9 cellular contexts compared by ENCODE assay signal in the genomic region with DNA sequence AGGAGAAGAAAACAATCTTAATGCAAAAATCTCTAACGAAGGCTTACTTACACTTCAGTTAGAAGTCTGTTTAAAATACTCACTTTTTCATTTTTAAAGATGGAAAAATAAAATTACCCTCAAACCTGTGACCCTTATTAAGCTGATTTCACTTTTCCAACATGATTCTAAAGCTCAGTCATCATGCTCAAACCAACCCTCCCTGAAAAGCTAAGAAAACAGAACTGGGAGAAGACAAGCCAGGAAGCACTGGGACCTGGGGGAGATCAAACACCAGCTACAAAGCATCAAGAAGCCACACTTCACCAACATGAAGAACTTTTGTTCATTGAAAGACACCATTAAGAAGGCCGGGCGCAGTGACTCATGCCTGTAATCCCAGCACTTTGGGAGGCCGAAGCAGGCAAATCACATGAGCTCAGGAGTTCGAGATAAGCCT.
DNase-seq lines count a peak whose midpoint lies in the region; ATAC-seq and TF ChIP-seq lines count a peak whose summit lies in the region.
"Had no signal": no experiment of that assay in that cellular context is flagged by ENCODE, and none has a peak within 500 bp of the region (broad histone marks: within the 10 kb centered on the region; RNA-seq: fewer than 3 reads in every experiment).

No MANE protein-coding gene starts in this region.

- no peaks in the 10 kb centered on the region for H3K27me3 ChIP-seq in dorsolateral prefrontal cortex
- H3K27me3 ChIP-seq in ovary = no peaks in the 10 kb centered on the region

- TF ChIP-seq CTCF in NB4 (IDR thresholded peaks at IDR 0.05; ENCODE audit: low read depth, low read length) = no peak
- TF ChIP-seq CTCF in dorsolateral prefrontal cortex (IDR thresholded peaks at IDR 0.05 in 54 of 56, conservative IDR thresholded peaks at IDR 0.05 in 2 of 56; ENCODE audit: low read depth in 1 of 56, partially characterized antibody in 56 of 56) = no peak
- no peak for TF ChIP-seq CTCF in ovary (IDR thresholded peaks at IDR 0.05)

- no peaks in the 10 kb centered on the region for H3K9me3 ChIP-seq in ovary

- H3K4me3 ChIP-seq in NB4 (ENCODE audit: low read depth, low read length) (no peak overlapping the region), dorsolateral prefrontal cortex (peak overlapping the region in 1 of 59 donors; percentile 13), ovary (no peak overlapping the region)

- TF ChIP-seq EP300 in ovary (IDR thresholded peaks at IDR 0.05) = no peak

- intact Hi-C loops in dorsolateral prefrontal cortex (cut with DNase I) (loop anchor here in 1 of 2 donors (5.0 kb wide), 2 partner anchors 59 to 91 kb away; no protein-coding TSS in a partner anchor), ovary (cut with DNase I) (loop anchor here in 1 of 4 donors (5.0 kb wide), 1 partner anchor 86 kb away; no protein-coding TSS in a partner anchor)

- TF ChIP-seq POLR2A in NB4 (IDR thresholded peaks at IDR 0.05; ENCODE audit: extremely low read depth, insufficient read length) = no peak
- TF ChIP-seq POLR2A in ovary (IDR thresholded peaks at IDR 0.05) = no peak

- POLR2A ChIA-PET in HEK293T (lab: Yijun Ruan, JAX) = interaction anchor here (1.0 kb wide), 1 partner anchor 42 kb away, joined by 4 read pairs; no protein-coding TSS in a partner anchor

- H3K27ac ChIP-seq in dorsolateral prefrontal cortex (peak overlapping the region in 52 of 59 donors; percentile 4 to 85 (median 75)), ovary (peak overlapping the region; percentile 77 to 89)

- CTCF ChIA-PET in HEK293T (lab: Yijun Ruan, JAX) = interaction anchor here (0.7 kb wide), 3 partner anchors 34 to 318 kb away, joined by 3 to 4 read pairs (median 4); no protein-coding TSS in a partner anchor

- in situ Hi-C loops in Caki2 (cut with HindIII; ENCODE audit: low pct_unique_long_range_greater_than_20kb, low sequenced_read_pairs) = no loop called here

- WGBS in ovary, 3 donors = 18 to 23% (median 19%) methylated on average over 5 of the region's 5 CpGs

- H3K36me3 ChIP-seq in ovary = no peaks in the 10 kb centered on the region

- H3K4me1 ChIP-seq in ovary (ENCODE audit: insufficient read depth) = peaks cover 20% of the 10 kb centered on the region

- DNase-seq in Caki2 (ENCODE audit: low read depth) (peak; percentile 90), NB4 (ENCODE audit: low read depth) (peak; percentile 42), dorsolateral prefrontal cortex (no peak), ovary (peak in 3 of 5 donors; percentile 56 to 71 (median 61)), NCI-H1105 (lab: John Stamatoyannopoulos, UW) (no peak), HEK293T (ENCODE audit: extremely low spot score) (no peak)
- DNase-seq: glutamatergic neuron had no signal

- no peak for ATAC-seq in GM21526 (IDR thresholded peaks at IDR 0.05; ENCODE audit: low FRiP score, unreplicated experiment)
- no peak for ATAC-seq in HG02571 (IDR thresholded peaks at IDR 0.05; ENCODE audit: unreplicated experiment)

TF ChIP-seq in HEK293T, 16 proteins besides CTCF, POLR2A, EP300 and RAD21:
- TF ChIP-seq SUZ12 (IDR thresholded peaks at IDR 0.05) = no peak
- TF ChIP-seq TARDBP (IDR thresholded peaks at IDR 0.05) = no peak
- TF ChIP-seq ZNF384 (IDR thresholded peaks at IDR 0.05) = no peak
- no peak for TF ChIP-seq CTBP1 (IDR thresholded peaks at IDR 0.05; ENCODE audit: borderline replicate concordance)
- no peak for TF ChIP-seq BHLHE40 (IDR thresholded peaks at IDR 0.05; ENCODE audit: borderline replicate concordance)
- no peak for TF ChIP-seq LEF1 (IDR thresholded peaks at IDR 0.05; ENCODE audit: borderline replicate concordance)
- no peak for TF ChIP-seq NFRKB (IDR thresholded peaks at IDR 0.05)
- no peak for TF ChIP-seq ELF4 (IDR thresholded peaks at IDR 0.05)
- TF ChIP-seq HDGF (IDR thresholded peaks at IDR 0.05; ENCODE audit: borderline replicate concordance) = no peak
- no peak for TF ChIP-seq L3MBTL2 (conservative IDR thresholded peaks at IDR 0.05)
- TF ChIP-seq FOXA1 (IDR thresholded peaks at IDR 0.05) = no peak
- no peak for TF ChIP-seq FOXM1 (IDR thresholded peaks at IDR 0.05; ENCODE audit: borderline replicate concordance)
- TF ChIP-seq ARNT (IDR thresholded peaks at IDR 0.05) = no peak
- TF ChIP-seq FOXK2 (IDR thresholded peaks at IDR 0.05) = no peak
- TF ChIP-seq PKNOX1 (IDR thresholded peaks at IDR 0.05) = no peak
TF ChIP-seq in HEK293T: peak in this region for 0.

Comparison
In these comparisons a context has a peak if more than half of its experiments do, and no peak if none do; other contexts are left out.
1. DNase-seq: peak in Caki2 (single experiment), NB4 (single experiment) and ovary (3 of 5); none in dorsolateral prefrontal cortex (0 of 10), NCI-H1105 (single experiment) and HEK293T (single experiment).